ENCODE assay signal across 1 cellular context in the genomic region with DNA sequence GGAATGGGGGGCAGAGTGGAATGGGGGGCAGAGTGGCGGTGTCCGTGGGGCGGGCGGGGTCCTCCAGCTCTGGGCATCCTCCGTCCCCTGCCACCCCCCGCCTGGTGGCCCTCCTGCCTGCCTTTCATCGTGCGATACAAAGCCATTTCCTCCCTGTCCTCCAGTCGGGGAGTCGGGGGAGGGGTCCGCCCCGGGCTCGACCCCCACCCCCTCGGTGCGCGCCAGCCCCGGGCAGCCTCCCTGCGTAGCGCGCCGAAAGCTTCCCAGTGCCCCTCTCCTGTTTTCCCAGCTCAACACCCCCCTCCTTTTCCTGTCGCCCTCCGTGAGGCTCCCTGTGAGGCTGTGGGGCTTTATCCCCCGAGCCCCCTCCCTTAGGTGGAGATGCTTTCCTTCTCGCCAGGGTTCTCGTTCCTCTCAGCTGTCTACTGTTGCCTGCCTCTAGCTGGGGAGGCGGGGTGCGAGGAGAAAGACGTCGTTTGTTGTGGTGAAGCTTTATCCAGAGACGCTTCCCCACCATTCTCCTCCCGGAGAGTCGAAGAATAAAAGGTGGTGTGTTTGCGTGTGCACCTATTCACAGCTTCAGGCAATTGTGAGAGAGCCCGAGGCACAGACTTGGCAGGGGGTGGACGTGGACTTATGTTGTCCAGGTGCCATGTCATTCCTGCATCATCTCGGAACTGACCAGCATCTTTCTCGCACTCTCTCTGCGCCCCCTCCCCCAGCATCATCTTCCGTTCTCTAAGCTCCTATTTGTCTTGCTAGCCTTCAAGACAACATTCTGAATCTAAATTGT.
TF ChIP-seq lines count a peak whose summit lies in the region.

No MANE protein-coding gene starts in this region.

TF ChIP-seq in HEK293, 187 proteins besides CTCF, POLR2A, EP300 and RAD21 (continued from another document):
- peak; percentile 58; the same call in 1 of the 2 replicates for TF ChIP-seq GLIS1 (tag by site-specific recombination; IDR thresholded peaks at IDR 0.05)
- TF ChIP-seq ZNF416 (tag by site-specific recombination; IDR thresholded peaks at IDR 0.05): no peak
- peak; percentile 94 for TF ChIP-seq ZSCAN30 (tag by site-specific recombination; IDR thresholded peaks at IDR 0.05)
- TF ChIP-seq ZNF335 (tag by site-specific recombination; conservative IDR thresholded peaks at IDR 0.05): peak; percentile 98
- no peak for TF ChIP-seq ZNF776 (tag by site-specific recombination; IDR thresholded peaks at IDR 0.05; ENCODE audit: borderline replicate concordance)
- TF ChIP-seq ZNF501 (tag by site-specific recombination; IDR thresholded peaks at IDR 0.05): 0 out of 2 replicates have a peak, but pooled peaks have one; percentile 1
- TF ChIP-seq SCRT2 (tag by site-specific recombination; IDR thresholded peaks at IDR 0.05): peak; percentile 62; the same call in 1 of the 2 replicates
- TF ChIP-seq ZNF202 (tag by site-specific recombination; IDR thresholded peaks at IDR 0.05; ENCODE audit: borderline replicate concordance): no peak
- peak; percentile 25; the same call in 1 of the 2 replicates for TF ChIP-seq SP3 (tag by site-specific recombination; IDR thresholded peaks at IDR 0.05)
- TF ChIP-seq ZNF26 (tag by site-specific recombination; IDR thresholded peaks at IDR 0.05): no peak
- TF ChIP-seq ZNF555 (tag by site-specific recombination; conservative IDR thresholded peaks at IDR 0.05): no peak
- no peak for TF ChIP-seq ZNF548 (tag by site-specific recombination; IDR thresholded peaks at IDR 0.05)
- TF ChIP-seq ZNF214 (tag by site-specific recombination; IDR thresholded peaks at IDR 0.05; ENCODE audit: borderline replicate concordance): no peak
- TF ChIP-seq ZNF24 (tag by site-specific recombination; IDR thresholded peaks at IDR 0.05): no peak
- no peak for TF ChIP-seq ZNF423 (tag by site-specific recombination; IDR thresholded peaks at IDR 0.05)
- TF ChIP-seq ZNF2 (tag by site-specific recombination; IDR thresholded peaks at IDR 0.05): 0 out of 2 replicates have a peak, but pooled peaks have one; percentile 13
- TF ChIP-seq, protein P1, sequence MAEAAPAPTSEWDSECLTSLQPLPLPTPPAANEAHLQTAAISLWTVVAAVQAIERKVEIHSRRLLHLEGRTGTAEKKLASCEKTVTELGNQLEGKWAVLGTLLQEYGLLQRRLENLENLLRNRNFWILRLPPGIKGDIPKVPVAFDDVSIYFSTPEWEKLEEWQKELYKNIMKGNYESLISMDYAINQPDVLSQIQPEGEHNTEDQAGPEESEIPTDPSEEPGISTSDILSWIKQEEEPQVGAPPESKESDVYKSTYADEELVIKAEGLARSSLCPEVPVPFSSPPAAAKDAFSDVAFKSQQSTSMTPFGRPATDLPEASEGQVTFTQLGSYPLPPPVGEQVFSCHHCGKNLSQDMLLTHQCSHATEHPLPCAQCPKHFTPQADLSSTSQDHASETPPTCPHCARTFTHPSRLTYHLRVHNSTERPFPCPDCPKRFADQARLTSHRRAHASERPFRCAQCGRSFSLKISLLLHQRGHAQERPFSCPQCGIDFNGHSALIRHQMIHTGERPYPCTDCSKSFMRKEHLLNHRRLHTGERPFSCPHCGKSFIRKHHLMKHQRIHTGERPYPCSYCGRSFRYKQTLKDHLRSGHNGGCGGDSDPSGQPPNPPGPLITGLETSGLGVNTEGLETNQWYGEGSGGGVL (tag by site-specific recombination; IDR thresholded peaks at IDR 0.05): peak; percentile 68; the same call in 1 of the 2 replicates
- TF ChIP-seq ZBTB20 (tag by site-specific recombination; IDR thresholded peaks at IDR 0.05): peak; percentile 73
- TF ChIP-seq ZNF324 (tag by site-specific recombination; IDR thresholded peaks at IDR 0.05): no peak
- TF ChIP-seq ZSCAN23 (tag by site-specific recombination; IDR thresholded peaks at IDR 0.05): no peak
